In genomic region chr15:55615445-55615844, GRCh38 we compare ENCODE assay signal across 19 cellular contexts. TPM values are rescaled to one million over a fixed set of nuclear protein-coding genes. Genes with fewer than 3 reads are reported as not detected.
DNase-seq lines count a peak whose midpoint lies in the region; ATAC-seq, FAIRE-seq and TF ChIP-seq lines count a peak whose summit lies in the region.
"Had no signal": no experiment of that assay in that cellular context is flagged by ENCODE, and none has a peak within 500 bp of the region (broad histone marks: within the 10 kb centered on the region; RNA-seq: fewer than 3 reads in every experiment).

No MANE protein-coding gene starts in this region.

- H3K4me1 Mint-ChIP-seq in nephron progenitor cell: peaks cover 9% of the 10 kb centered on the region
- H3K4me1 Mint-ChIP-seq: CD4-positive, alpha-beta memory T cell had no signal

- CTCF ChIA-PET in SK-N-SH (lab: Yijun Ruan, JAX): interaction anchor here (1.0 to 1.7 kb wide), 4 partner anchors 23 to 185 kb away, joined by 3 to 5 read pairs (median 4); no protein-coding TSS in a partner anchor

- peak overlapping the region; percentile 73 for H3K4me2 ChIP-seq in OCI-LY3 (ENCODE audit: low read length)
- no peak overlapping the region for H3K4me2 ChIP-seq in SK-N-SH
- H3K4me2 ChIP-seq in hepatocyte: no peak overlapping the region

- H3K4me3 ChIP-seq in OCI-LY3 (ENCODE audit: low read length) (peak overlapping the region; percentile 54), SK-N-SH (ENCODE audit: low read depth in 2 of 2, low read length in 1 of 2) (no peak overlapping the region), hepatocyte (no peak overlapping the region), HAP-1 (no peak overlapping the region)

- H3K27me3 ChIP-seq in OCI-LY3 (ENCODE audit: low read depth, low read length) (no peaks in the 10 kb centered on the region), SK-N-SH (ENCODE audit: insufficient read depth) (no peaks in the 10 kb centered on the region), hepatocyte (no peaks in the 10 kb centered on the region), HAP-1 (ENCODE audit: low read depth) (no peaks in the 10 kb centered on the region)

- intact Hi-C loops in left ventricle myocardium superior (cut with micrococcal nuclease): no loop called here

- POLR2A ChIA-PET in SK-N-SH (lab: Yijun Ruan, JAX): no interaction called here

- no peaks in the 10 kb centered on the region for H4K20me1 ChIP-seq in OCI-LY3 (ENCODE audit: insufficient read depth, low read length)
- no peaks in the 10 kb centered on the region for H4K20me1 ChIP-seq in SK-N-SH (ENCODE audit: insufficient read depth)
- no peaks in the 10 kb centered on the region for H4K20me1 ChIP-seq in hepatocyte (ENCODE audit: insufficient read depth, poor library complexity, severe bottlenecking)

- H3K27me3 Mint-ChIP-seq in nephron progenitor cell (ENCODE audit: low read depth, poor library complexity): no peaks in the 10 kb centered on the region

- no peak for ATAC-seq in left ventricle myocardium superior

- H2AFZ ChIP-seq in OCI-LY3 (ENCODE audit: low read depth, low read length): peak overlapping the region; percentile 24
- H2AFZ ChIP-seq in SK-N-SH (ENCODE audit: low read depth): no peak overlapping the region
- no peak overlapping the region for H2AFZ ChIP-seq in hepatocyte

- peaks cover 66% of the 10 kb centered on the region for H3K4me1 ChIP-seq in OCI-LY3 (ENCODE audit: low read length)
- peaks cover 0 to 19% of the 10 kb centered on the region in 2 experiments; a peak in 2 of 4 replicates for H3K4me1 ChIP-seq in SK-N-SH (ENCODE audit: control insufficient read depth in 1 of 2, insufficient read depth in 2 of 2, low read depth in 1 of 2, low read length in 1 of 2)
- no peaks in the 10 kb centered on the region for H3K4me1 ChIP-seq in hepatocyte (ENCODE audit: insufficient read depth)
- peaks cover 11% of the 10 kb centered on the region for H3K4me1 ChIP-seq in HAP-1

- peaks cover 96% of the 10 kb centered on the region for H3K36me3 Mint-ChIP-seq in nephron progenitor cell (ENCODE audit: low read depth)
- H3K36me3 Mint-ChIP-seq: CD4-positive, alpha-beta memory T cell had no signal

- no peaks in the 10 kb centered on the region for H3K9me3 ChIP-seq in OCI-LY3 (ENCODE audit: insufficient read depth, low read length)
- no peaks in the 10 kb centered on the region for H3K9me3 ChIP-seq in SK-N-SH
- no peaks in the 10 kb centered on the region for H3K9me3 ChIP-seq in hepatocyte (ENCODE audit: low read depth)
- no peaks in the 10 kb centered on the region for H3K9me3 ChIP-seq in HAP-1

- H3K9ac ChIP-seq in OCI-LY3 (ENCODE audit: low read length): peak overlapping the region; percentile 31
- H3K9ac ChIP-seq in SK-N-SH: no peak overlapping the region

- peak in 1 of 2 experiments; percentile 49; a peak in 1 of 4 replicates for TF ChIP-seq EP300 in SK-N-SH (IDR thresholded peaks at IDR 0.05; ENCODE audit: borderline replicate concordance in 1 of 2, low read depth in 1 of 2, low read length in 1 of 2)

- DNase-seq in D721Med (ENCODE audit: insufficient read length, low spot score) (no peak), SK-N-SH (peak; percentile 50), nephron progenitor cell (no peak), left ventricle myocardium superior (no peak), KBM-7 (no peak), hepatocyte (ENCODE audit: low spot score) (no peak), HAP-1 (ENCODE audit: low spot score in 2 of 2) (no peak)
- DNase-seq: 8988T; C1 segment of cervical spinal cord; Calu3; CD4-positive, alpha-beta memory T cell; COR-L47; DMS153; DND-41; GOT3; HCEC 1CT had no signal

- 56% methylated on average over 1 of the region's 1 CpG for WGBS in SK-N-SH (ENCODE audit: low lambda C conversion rate)
- WGBS in hepatocyte (ENCODE audit: low lambda C conversion rate, missing lambda C conversion rate): 65% methylated on average over 1 of the region's 1 CpG

- peak overlapping the region; percentile 46 for H3K27ac ChIP-seq in OCI-LY3 (ENCODE audit: low read length)
- peak overlapping the region in 1 of 2 experiments; percentile 84; a peak in 2 of 4 replicates for H3K27ac ChIP-seq in SK-N-SH (ENCODE audit: low read depth in 2 of 2, low read length in 1 of 2)
- no peak overlapping the region for H3K27ac ChIP-seq in hepatocyte

- H3K9me3 Mint-ChIP-seq in nephron progenitor cell: peaks cover 6% of the 10 kb centered on the region

- in situ Hi-C loops in KBM-7 (cut with MboI; ENCODE audit: low pct_unique_long_range_greater_than_20kb, low sequenced_read_pairs): no loop called here
- in situ Hi-C loops in HAP-1 (cut with MboI; ENCODE audit: low sequenced_read_pairs): no loop called here

- no peak overlapping the region for H3K4me3 Mint-ChIP-seq in nephron progenitor cell
- H3K4me3 Mint-ChIP-seq: CD4-positive, alpha-beta memory T cell had no signal

- H3F3A ChIP-seq in SK-N-SH (replicated peaks; ENCODE audit: insufficient read depth): no peaks in the 10 kb centered on the region

- TF ChIP-seq CTCF in D721Med (IDR thresholded peaks at IDR 0.05; ENCODE audit: insufficient read depth, missing control alignments) (no peak), OCI-LY3 (IDR thresholded peaks at IDR 0.05; ENCODE audit: low read depth, low read length) (no peak), SK-N-SH (IDR thresholded peaks at IDR 0.05) (no peak), nephron progenitor cell (IDR thresholded peaks at IDR 0.05) (no peak), hepatocyte (IDR thresholded peaks at IDR 0.05; ENCODE audit: poor library complexity) (no peak)

- H3K27ac Mint-ChIP-seq in nephron progenitor cell: peak overlapping the region; percentile 92
- H3K27ac Mint-ChIP-seq: CD4-positive, alpha-beta memory T cell had no signal

- peak; percentile 11 for FAIRE-seq in D721Med (lab: Jason Lieb, UNC)
- FAIRE-seq: GM12892, H54 had no signal

- H3K79me2 ChIP-seq in OCI-LY3 (ENCODE audit: low read length) (peaks cover 11% of the 10 kb centered on the region; the same call in 1 of the 2 replicates), SK-N-SH (ENCODE audit: insufficient read depth) (no peaks in the 10 kb centered on the region), hepatocyte (no peaks in the 10 kb centered on the region)

- TF ChIP-seq RAD21 in SK-N-SH (IDR thresholded peaks at IDR 0.05; ENCODE audit: low read length): no peak

- H3K36me3 ChIP-seq in OCI-LY3 (replicated peaks; ENCODE audit: low read depth, low read length) (peaks cover 2% of the 10 kb centered on the region), SK-N-SH (replicated peaks in 1 of 2; ENCODE audit: control insufficient read depth in 1 of 2, insufficient read depth in 2 of 2, low read length in 1 of 2) (peaks cover 8 to 43% of the 10 kb centered on the region in 2 experiments), hepatocyte (replicated peaks; ENCODE audit: insufficient read depth, low read depth) (no peaks in the 10 kb centered on the region), HAP-1 (replicated peaks) (no peaks in the 10 kb centered on the region)

- no peaks in the 10 kb centered on the region for H3K9me2 ChIP-seq in SK-N-SH
- H3K9me2 ChIP-seq in hepatocyte (replicated peaks; ENCODE audit: insufficient read depth): no peaks in the 10 kb centered on the region

TF ChIP-seq in SK-N-SH, 30 proteins besides CTCF, POLR2A, EP300 and RAD21 (continues in another document):
- TF ChIP-seq IRF3 (IDR thresholded peaks at IDR 0.05; ENCODE audit: low read depth, low read length) (no peak), NRF1 (IDR thresholded peaks at IDR 0.05; ENCODE audit: low read depth, low read length) (no peak), RXRA (IDR thresholded peaks at IDR 0.05; ENCODE audit: borderline replicate concordance, low read depth) (no peak), CHD2 (IDR thresholded peaks at IDR 0.05; ENCODE audit: low read length, partially characterized antibody) (no peak), FOXJ3 (CRISPR knock-in tag; IDR thresholded peaks at IDR 0.05) (no peak), MEF2A (IDR thresholded peaks at IDR 0.05; ENCODE audit: borderline replicate concordance, low read depth) (no peak), GATA2 (CRISPR knock-in tag; IDR thresholded peaks at IDR 0.05) (peak; percentile 49; the same call in 1 of the 2 replicates), RFX5 (IDR thresholded peaks at IDR 0.05; ENCODE audit: low read length) (no peak), RCOR1 (IDR thresholded peaks at IDR 0.05; ENCODE audit: low read length) (peak; percentile 38; the same call in 1 of the 2 replicates), TCF12 (IDR thresholded peaks at IDR 0.05) (0 out of 2 replicates have a peak, but pooled peaks have one; percentile 14), SIN3A (IDR thresholded peaks at IDR 0.05; ENCODE audit: borderline replicate concordance, low read depth, low read length) (no peak), TAF1 (IDR thresholded peaks at IDR 0.05; ENCODE audit: borderline replicate concordance, low read depth, low read length) (no peak), FOXM1 (IDR thresholded peaks at IDR 0.05; ENCODE audit: low read depth) (no peak), MXI1 (IDR thresholded peaks at IDR 0.05; ENCODE audit: low read depth, low read length) (peak; percentile 67; the same call in 1 of the 2 replicates), YY1 (IDR thresholded peaks at IDR 0.05; ENCODE audit: low read depth) (no peak), FOSL2 (IDR thresholded peaks at IDR 0.05; ENCODE audit: borderline replicate concordance, low read depth) (no peak)
- TF ChIP-seq, protein P1, sequence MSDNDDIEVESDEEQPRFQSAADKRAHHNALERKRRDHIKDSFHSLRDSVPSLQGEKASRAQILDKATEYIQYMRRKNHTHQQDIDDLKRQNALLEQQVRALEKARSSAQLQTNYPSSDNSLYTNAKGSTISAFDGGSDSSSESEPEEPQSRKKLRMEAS (IDR thresholded peaks at IDR 0.05; ENCODE audit: low read depth): no peak

RNA-seq across cellular contexts. Expression of gene PYGO1, which starts 27.3 kb away (rescaled TPM):
- 2.3 and 2.8 TPM in 2 replicates for polyA plus RNA-seq in SK-N-SH (2012; rRNA removed)
- 3.8 and 4.0 TPM in 2 replicates for polyA plus RNA-seq in SK-N-SH (2012; cell fraction: cytosol; rRNA removed)
- polyA plus RNA-seq in SK-N-SH (2012; cell fraction: nucleus; rRNA removed): 1.5 and 3.5 TPM in 2 replicates
- total RNA-seq in left ventricle myocardium superior: 7.8 TPM
- total RNA-seq in hepatocyte: 11.8 and 12.6 TPM in 2 replicates
- 2.5 and 3.5 TPM in 2 replicates for polyA plus RNA-seq in hepatocyte
- total RNA-seq: CD4-positive, alpha-beta memory T cell had no signal
- polyA plus RNA-seq: CD4-positive, alpha-beta memory T cell had no signal
